ENCODE assay signal across 8 cellular contexts in genomic region chr14:70665448-70666363, GRCh38. TPM values are rescaled to one million over a fixed set of nuclear protein-coding genes. Genes with fewer than 3 reads are reported as not detected.
DNase-seq lines count a peak whose midpoint lies in the region; ATAC-seq and TF ChIP-seq lines count a peak whose summit lies in the region.

No MANE protein-coding gene starts in this region.

- TF ChIP-seq CTCF in PC-3 (conservative IDR thresholded peaks at IDR 0.05; ENCODE audit: low read depth, low read length): no peak

- H3K36me3 ChIP-seq in PC-3 (ENCODE audit: low read depth, low read length): no peaks in the 10 kb centered on the region

- no peaks in the 10 kb centered on the region for H3K9me3 ChIP-seq in PC-3 (ENCODE audit: low read length)

- H3K27ac ChIP-seq in PC-3 (ENCODE audit: low read length): peak overlapping the region; percentile 91

- peak overlapping the region; percentile 51 for H2AFZ ChIP-seq in PC-3 (ENCODE audit: low read length)

- no peaks in the 10 kb centered on the region for H3K79me2 ChIP-seq in PC-3 (ENCODE audit: low read length)

- DNase-seq in DMS79 (lab: John Stamatoyannopoulos, UW): peak; percentile 86
- peak; percentile 94 for DNase-seq in PC-3
- peak; percentile 82 to 83 for DNase-seq in left colon
- no peak for DNase-seq in SK-N-DZ (ENCODE audit: low spot score)
- DNase-seq in dedifferentiated amniotic fluid mesenchymal stem cell (ENCODE audit: extremely low spot score): no peak
- DNase-seq in activated CD8-positive, alpha-beta memory T cell treated with anti-CD3 and anti-CD28 coated beads, Interleukin-2, amount 50 U/mL, for 4 hours: no peak

- TSS peak; percentile 76 for BruUV-seq in PC-3 (replicated peaks; lab: Mats Ljungman, UMichigan)

- peaks cover 27% of the 10 kb centered on the region for H3K4me1 ChIP-seq in PC-3 (ENCODE audit: insufficient read depth, low read length)

- peak overlapping the region; percentile 18; the same call in 1 of the 2 replicates for H3K4me3 ChIP-seq in PC-3 (ENCODE audit: low read length)

- H3K9ac ChIP-seq in PC-3 (ENCODE audit: low read length): peak overlapping the region; percentile 66

- ATAC-seq in GM19452 (IDR thresholded peaks at IDR 0.05; ENCODE audit: unreplicated experiment): peak; percentile 42
- ATAC-seq in HG03442 (IDR thresholded peaks at IDR 0.05; ENCODE audit: unreplicated experiment): peak; percentile 32
- ATAC-seq in PC-3: peak; percentile 86
- ATAC-seq in left colon: peak; percentile 97

- H3K9me2 ChIP-seq in PC-3 (replicated peaks; ENCODE audit: low read length): no peaks in the 10 kb centered on the region

- H3K27me3 ChIP-seq in PC-3 (ENCODE audit: low read length): no peaks in the 10 kb centered on the region

- H4K20me1 ChIP-seq in PC-3 (ENCODE audit: low read length): no peaks in the 10 kb centered on the region

- intact Hi-C loops in PC-3 (cut with micrococcal nuclease) (loop anchor here (1.0 kb wide), 1 partner anchor 32 kb away; no protein-coding TSS in a partner anchor), left colon (cut with DNase I, micrococcal nuclease) (no loop called here)

- CTCF ChIA-PET in PC-3 (lab: Charles Lee): interaction anchor here (0.5 kb wide), 1 partner anchor 153 kb away, joined by 5 read pairs; no protein-coding TSS in a partner anchor

- POLR2A ChIA-PET in PC-3 (lab: Charles Lee; ENCODE audit: unreplicated experiment): interaction anchor here (0.5 kb wide), 1 partner anchor 143 kb away, joined by 3 read pairs; no protein-coding TSS in a partner anchor

- H3K4me2 ChIP-seq in PC-3 (ENCODE audit: low read length): peak overlapping the region; percentile 76

- H3F3A ChIP-seq in PC-3 (ENCODE audit: low read length, unreplicated experiment): no peaks in the 10 kb centered on the region

RNA-seq across cellular contexts. Expression of gene TTC9, which starts 24.0 kb away (rescaled TPM):
- total RNA-seq in PC-3 (2014; rRNA removed) (3.6 and 4.1 TPM in 2 replicates), left colon (under 1 TPM; 0.34 to 0.73 TPM)
- 2.3 and 3.2 TPM in 2 replicates for polyA plus RNA-seq in SK-N-DZ (2014; cell fraction: cytosol; rRNA removed)
- 1.6 and 2.8 TPM in 2 replicates for polyA plus RNA-seq in SK-N-DZ (2014; cell fraction: nucleus; rRNA removed)

Comparison
In these comparisons a context has a peak if more than half of its experiments do, and no peak if none do; other contexts are left out.
1. DNase-seq: peak in DMS79 (single experiment), PC-3 (single experiment) and left colon (2 of 2); none in SK-N-DZ (single experiment), dedifferentiated amniotic fluid mesenchymal stem cell (single experiment) and activated CD8-positive, alpha-beta memory T cell treated with anti-CD3 and anti-CD28 coated beads, Interleukin-2, amount 50 U/mL, for 4 hours (single experiment).
2. ATAC-seq: peak in every context shown above with its lines; median percentile 97 in left colon; 86 in PC-3; 42 in GM19452; 32 in HG03442.